ENCODE assay signal across 1 cellular context in the genomic region with DNA sequence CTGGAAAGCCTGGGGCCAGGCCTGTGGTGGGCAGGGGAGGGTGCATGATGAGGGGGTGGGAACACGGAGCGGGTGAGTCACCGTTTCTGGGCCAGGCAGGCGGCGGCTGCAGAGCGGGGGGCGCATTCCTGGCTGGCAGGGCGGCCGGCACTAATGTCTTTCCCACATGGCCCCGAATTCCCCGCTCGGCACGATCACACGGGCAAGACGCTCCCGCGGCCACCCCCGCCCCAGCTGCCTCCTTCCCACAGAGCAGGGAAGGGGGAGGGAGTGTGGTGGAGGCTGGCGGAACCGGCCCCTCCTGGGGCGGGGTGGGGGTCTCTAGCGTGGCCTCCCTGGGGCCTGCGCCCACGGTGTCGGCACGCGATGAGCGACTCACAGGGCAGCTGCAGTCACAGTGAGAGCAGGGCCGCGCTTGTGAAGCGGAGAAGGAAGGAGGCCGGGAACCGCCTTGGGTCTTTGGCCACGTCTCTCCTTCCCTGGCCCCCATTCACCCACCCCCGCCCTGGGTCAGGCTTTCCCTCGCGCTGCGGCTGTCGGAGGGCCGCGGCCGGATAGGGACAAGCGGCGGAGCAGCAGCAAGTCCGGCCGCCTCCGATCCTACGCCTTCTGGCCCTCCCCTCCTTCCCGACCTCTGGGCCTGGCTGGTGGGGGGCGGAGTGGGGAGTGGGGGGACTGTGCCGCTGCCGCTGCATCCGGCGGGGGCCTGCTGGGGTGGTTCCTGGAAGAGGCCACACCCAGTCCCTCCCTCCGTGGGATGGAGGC.
A peak's percentile ranks its signal among the peaks of the same experiment; 100 is the strongest.
TF ChIP-seq lines count a peak whose summit lies in the region.

No MANE protein-coding gene starts in this region.

TF ChIP-seq in HepG2, 621 proteins besides CTCF, POLR2A, EP300 and RAD21 (continued from another document and continues in another):
- TF ChIP-seq, protein P1, sequence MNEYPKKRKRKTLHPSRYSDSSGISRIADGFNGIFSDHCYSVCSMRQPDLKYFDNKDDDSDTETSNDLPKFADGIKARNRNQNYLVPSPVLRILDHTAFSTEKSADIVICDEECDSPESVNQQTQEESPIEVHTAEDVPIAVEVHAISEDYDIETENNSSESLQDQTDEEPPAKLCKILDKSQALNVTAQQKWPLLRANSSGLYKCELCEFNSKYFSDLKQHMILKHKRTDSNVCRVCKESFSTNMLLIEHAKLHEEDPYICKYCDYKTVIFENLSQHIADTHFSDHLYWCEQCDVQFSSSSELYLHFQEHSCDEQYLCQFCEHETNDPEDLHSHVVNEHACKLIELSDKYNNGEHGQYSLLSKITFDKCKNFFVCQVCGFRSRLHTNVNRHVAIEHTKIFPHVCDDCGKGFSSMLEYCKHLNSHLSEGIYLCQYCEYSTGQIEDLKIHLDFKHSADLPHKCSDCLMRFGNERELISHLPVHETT (CRISPR knock-in tag; conservative IDR thresholded peaks at IDR 0.05): 0 out of 2 replicates have a peak, but pooled peaks have one; percentile 26
- TF ChIP-seq, protein P2, sequence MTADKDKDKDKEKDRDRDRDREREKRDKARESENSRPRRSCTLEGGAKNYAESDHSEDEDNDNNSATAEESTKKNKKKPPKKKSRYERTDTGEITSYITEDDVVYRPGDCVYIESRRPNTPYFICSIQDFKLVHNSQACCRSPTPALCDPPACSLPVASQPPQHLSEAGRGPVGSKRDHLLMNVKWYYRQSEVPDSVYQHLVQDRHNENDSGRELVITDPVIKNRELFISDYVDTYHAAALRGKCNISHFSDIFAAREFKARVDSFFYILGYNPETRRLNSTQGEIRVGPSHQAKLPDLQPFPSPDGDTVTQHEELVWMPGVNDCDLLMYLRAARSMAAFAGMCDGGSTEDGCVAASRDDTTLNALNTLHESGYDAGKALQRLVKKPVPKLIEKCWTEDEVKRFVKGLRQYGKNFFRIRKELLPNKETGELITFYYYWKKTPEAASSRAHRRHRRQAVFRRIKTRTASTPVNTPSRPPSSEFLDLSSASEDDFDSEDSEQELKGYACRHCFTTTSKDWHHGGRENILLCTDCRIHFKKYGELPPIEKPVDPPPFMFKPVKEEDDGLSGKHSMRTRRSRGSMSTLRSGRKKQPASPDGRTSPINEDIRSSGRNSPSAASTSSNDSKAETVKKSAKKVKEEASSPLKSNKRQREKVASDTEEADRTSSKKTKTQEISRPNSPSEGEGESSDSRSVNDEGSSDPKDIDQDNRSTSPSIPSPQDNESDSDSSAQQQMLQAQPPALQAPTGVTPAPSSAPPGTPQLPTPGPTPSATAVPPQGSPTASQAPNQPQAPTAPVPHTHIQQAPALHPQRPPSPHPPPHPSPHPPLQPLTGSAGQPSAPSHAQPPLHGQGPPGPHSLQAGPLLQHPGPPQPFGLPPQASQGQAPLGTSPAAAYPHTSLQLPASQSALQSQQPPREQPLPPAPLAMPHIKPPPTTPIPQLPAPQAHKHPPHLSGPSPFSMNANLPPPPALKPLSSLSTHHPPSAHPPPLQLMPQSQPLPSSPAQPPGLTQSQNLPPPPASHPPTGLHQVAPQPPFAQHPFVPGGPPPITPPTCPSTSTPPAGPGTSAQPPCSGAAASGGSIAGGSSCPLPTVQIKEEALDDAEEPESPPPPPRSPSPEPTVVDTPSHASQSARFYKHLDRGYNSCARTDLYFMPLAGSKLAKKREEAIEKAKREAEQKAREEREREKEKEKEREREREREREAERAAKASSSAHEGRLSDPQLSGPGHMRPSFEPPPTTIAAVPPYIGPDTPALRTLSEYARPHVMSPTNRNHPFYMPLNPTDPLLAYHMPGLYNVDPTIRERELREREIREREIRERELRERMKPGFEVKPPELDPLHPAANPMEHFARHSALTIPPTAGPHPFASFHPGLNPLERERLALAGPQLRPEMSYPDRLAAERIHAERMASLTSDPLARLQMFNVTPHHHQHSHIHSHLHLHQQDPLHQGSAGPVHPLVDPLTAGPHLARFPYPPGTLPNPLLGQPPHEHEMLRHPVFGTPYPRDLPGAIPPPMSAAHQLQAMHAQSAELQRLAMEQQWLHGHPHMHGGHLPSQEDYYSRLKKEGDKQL (CRISPR knock-in tag; IDR thresholded peaks at IDR 0.05; ENCODE audit: low read depth): no peak; the same call in 1 of the 2 replicates
- TF ChIP-seq SP4 (CRISPR knock-in tag; IDR thresholded peaks at IDR 0.05) (no peak), ZNF138 (CRISPR knock-in tag; IDR thresholded peaks at IDR 0.05; ENCODE audit: low read depth) (no peak), RBM39 (IDR thresholded peaks at IDR 0.05; ENCODE audit: low read depth, low read length, poor library complexity, severe bottlenecking) (no peak), NKX3-1 (CRISPR knock-in tag; IDR thresholded peaks at IDR 0.05) (no peak), CHCHD3 (CRISPR knock-in tag; IDR thresholded peaks at IDR 0.05) (0 out of 2 replicates have a peak, but pooled peaks have one; percentile 18), SMAD9 (CRISPR knock-in tag; IDR thresholded peaks at IDR 0.05) (no peak), ZNF282 (IDR thresholded peaks at IDR 0.05; ENCODE audit: partially characterized antibody) (no peak), HNF4G (IDR thresholded peaks at IDR 0.05; ENCODE audit: borderline replicate concordance, low read depth, low read length) (no peak), HNF4G (CRISPR knock-in tag; IDR thresholded peaks at IDR 0.05; ENCODE audit: borderline replicate concordance, low read depth) (0 out of 2 replicates have a peak, but pooled peaks have one; percentile 48), MEIS2 (CRISPR knock-in tag; IDR thresholded peaks at IDR 0.05) (0 out of 2 replicates have a peak, but pooled peaks have one; percentile 10), ZNF768 (CRISPR knock-in tag; IDR thresholded peaks at IDR 0.05) (peak; percentile 58; the same call in 1 of the 2 replicates), KDM3A (CRISPR knock-in tag; IDR thresholded peaks at IDR 0.05; ENCODE audit: low read depth) (no peak), HHEX (CRISPR knock-in tag; IDR thresholded peaks at IDR 0.05) (no peak), NFE2 (CRISPR knock-in tag; IDR thresholded peaks at IDR 0.05) (no peak), SP2 (CRISPR knock-in tag; IDR thresholded peaks at IDR 0.05) (no peak), ZNF772 (CRISPR knock-in tag; IDR thresholded peaks at IDR 0.05) (peak; percentile 42), RBM22 (optimal IDR thresholded peaks at IDR 0.05; ENCODE audit: low read length) (no peak), TMF1 (CRISPR knock-in tag; IDR thresholded peaks at IDR 0.05; ENCODE audit: low read depth) (no peak), SRSF1 (optimal IDR thresholded peaks at IDR 0.05; ENCODE audit: low read depth, low read length) (no peak), RARG (CRISPR knock-in tag; IDR thresholded peaks at IDR 0.05; ENCODE audit: low read depth) (no peak), HNRNPH1 (optimal IDR thresholded peaks at IDR 0.05; ENCODE audit: low read depth, low read length) (no peak)
- TF ChIP-seq, protein P3, sequence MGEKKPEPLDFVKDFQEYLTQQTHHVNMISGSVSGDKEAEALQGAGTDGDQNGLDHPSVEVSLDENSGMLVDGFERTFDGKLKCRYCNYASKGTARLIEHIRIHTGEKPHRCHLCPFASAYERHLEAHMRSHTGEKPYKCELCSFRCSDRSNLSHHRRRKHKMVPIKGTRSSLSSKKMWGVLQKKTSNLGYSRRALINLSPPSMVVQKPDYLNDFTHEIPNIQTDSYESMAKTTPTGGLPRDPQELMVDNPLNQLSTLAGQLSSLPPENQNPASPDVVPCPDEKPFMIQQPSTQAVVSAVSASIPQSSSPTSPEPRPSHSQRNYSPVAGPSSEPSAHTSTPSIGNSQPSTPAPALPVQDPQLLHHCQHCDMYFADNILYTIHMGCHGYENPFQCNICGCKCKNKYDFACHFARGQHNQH (CRISPR knock-in tag; IDR thresholded peaks at IDR 0.05): 0 out of 2 replicates have a peak, but pooled peaks have one; percentile 35
- TF ChIP-seq, protein P4, sequence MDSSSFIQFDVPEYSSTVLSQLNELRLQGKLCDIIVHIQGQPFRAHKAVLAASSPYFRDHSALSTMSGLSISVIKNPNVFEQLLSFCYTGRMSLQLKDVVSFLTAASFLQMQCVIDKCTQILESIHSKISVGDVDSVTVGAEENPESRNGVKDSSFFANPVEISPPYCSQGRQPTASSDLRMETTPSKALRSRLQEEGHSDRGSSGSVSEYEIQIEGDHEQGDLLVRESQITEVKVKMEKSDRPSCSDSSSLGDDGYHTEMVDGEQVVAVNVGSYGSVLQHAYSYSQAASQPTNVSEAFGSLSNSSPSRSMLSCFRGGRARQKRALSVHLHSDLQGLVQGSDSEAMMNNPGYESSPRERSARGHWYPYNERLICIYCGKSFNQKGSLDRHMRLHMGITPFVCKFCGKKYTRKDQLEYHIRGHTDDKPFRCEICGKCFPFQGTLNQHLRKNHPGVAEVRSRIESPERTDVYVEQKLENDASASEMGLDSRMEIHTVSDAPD (CRISPR knock-in tag; IDR thresholded peaks at IDR 0.05): no peak
- TF ChIP-seq, protein P5, sequence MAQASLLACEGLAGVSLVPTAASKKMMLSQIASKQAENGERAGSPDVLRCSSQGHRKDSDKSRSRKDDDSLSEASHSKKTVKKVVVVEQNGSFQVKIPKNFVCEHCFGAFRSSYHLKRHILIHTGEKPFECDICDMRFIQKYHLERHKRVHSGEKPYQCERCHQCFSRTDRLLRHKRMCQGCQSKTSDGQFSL (CRISPR knock-in tag; IDR thresholded peaks at IDR 0.05): 0 out of 2 replicates have a peak, but pooled peaks have one; percentile 42
- TF ChIP-seq, protein P6, sequence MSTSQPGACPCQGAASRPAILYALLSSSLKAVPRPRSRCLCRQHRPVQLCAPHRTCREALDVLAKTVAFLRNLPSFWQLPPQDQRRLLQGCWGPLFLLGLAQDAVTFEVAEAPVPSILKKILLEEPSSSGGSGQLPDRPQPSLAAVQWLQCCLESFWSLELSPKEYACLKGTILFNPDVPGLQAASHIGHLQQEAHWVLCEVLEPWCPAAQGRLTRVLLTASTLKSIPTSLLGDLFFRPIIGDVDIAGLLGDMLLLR (CRISPR knock-in tag; IDR thresholded peaks at IDR 0.05): 0 out of 2 replicates have a peak, but pooled peaks have one; percentile 32
- TF ChIP-seq, protein P7, sequence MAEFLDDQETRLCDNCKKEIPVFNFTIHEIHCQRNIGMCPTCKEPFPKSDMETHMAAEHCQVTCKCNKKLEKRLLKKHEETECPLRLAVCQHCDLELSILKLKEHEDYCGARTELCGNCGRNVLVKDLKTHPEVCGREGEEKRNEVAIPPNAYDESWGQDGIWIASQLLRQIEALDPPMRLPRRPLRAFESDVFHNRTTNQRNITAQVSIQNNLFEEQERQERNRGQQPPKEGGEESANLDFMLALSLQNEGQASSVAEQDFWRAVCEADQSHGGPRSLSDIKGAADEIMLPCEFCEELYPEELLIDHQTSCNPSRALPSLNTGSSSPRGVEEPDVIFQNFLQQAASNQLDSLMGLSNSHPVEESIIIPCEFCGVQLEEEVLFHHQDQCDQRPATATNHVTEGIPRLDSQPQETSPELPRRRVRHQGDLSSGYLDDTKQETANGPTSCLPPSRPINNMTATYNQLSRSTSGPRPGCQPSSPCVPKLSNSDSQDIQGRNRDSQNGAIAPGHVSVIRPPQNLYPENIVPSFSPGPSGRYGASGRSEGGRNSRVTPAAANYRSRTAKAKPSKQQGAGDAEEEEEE (CRISPR knock-in tag; IDR thresholded peaks at IDR 0.05; ENCODE audit: borderline replicate concordance): 0 out of 2 replicates have a peak, but pooled peaks have one; percentile 50
- TF ChIP-seq, protein P8, sequence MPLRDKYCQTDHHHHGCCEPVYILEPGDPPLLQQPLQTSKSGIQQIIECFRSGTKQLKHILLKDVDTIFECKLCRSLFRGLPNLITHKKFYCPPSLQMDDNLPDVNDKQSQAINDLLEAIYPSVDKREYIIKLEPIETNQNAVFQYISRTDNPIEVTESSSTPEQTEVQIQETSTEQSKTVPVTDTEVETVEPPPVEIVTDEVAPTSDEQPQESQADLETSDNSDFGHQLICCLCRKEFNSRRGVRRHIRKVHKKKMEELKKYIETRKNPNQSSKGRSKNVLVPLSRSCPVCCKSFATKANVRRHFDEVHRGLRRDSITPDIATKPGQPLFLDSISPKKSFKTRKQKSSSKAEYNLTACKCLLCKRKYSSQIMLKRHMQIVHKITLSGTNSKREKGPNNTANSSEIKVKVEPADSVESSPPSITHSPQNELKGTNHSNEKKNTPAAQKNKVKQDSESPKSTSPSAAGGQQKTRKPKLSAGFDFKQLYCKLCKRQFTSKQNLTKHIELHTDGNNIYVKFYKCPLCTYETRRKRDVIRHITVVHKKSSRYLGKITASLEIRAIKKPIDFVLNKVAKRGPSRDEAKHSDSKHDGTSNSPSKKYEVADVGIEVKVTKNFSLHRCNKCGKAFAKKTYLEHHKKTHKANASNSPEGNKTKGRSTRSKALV (CRISPR knock-in tag; IDR thresholded peaks at IDR 0.05): 0 out of 2 replicates have a peak, but pooled peaks have one; percentile 29
- TF ChIP-seq, protein P9, sequence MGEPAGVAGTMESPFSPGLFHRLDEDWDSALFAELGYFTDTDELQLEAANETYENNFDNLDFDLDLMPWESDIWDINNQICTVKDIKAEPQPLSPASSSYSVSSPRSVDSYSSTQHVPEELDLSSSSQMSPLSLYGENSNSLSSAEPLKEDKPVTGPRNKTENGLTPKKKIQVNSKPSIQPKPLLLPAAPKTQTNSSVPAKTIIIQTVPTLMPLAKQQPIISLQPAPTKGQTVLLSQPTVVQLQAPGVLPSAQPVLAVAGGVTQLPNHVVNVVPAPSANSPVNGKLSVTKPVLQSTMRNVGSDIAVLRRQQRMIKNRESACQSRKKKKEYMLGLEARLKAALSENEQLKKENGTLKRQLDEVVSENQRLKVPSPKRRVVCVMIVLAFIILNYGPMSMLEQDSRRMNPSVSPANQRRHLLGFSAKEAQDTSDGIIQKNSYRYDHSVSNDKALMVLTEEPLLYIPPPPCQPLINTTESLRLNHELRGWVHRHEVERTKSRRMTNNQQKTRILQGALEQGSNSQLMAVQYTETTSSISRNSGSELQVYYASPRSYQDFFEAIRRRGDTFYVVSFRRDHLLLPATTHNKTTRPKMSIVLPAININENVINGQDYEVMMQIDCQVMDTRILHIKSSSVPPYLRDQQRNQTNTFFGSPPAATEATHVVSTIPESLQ (CRISPR knock-in tag; conservative IDR thresholded peaks at IDR 0.05): 0 out of 2 replicates have a peak, but pooled peaks have one; percentile 40
- TF ChIP-seq, protein P10, sequence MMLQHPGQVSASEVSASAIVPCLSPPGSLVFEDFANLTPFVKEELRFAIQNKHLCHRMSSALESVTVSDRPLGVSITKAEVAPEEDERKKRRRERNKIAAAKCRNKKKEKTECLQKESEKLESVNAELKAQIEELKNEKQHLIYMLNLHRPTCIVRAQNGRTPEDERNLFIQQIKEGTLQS (CRISPR knock-in tag; IDR thresholded peaks at IDR 0.05): peak; percentile 85
- TF ChIP-seq, protein P11, sequence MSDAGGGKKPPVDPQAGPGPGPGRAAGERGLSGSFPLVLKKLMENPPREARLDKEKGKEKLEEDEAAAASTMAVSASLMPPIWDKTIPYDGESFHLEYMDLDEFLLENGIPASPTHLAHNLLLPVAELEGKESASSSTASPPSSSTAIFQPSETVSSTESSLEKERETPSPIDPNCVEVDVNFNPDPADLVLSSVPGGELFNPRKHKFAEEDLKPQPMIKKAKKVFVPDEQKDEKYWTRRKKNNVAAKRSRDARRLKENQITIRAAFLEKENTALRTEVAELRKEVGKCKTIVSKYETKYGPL (CRISPR knock-in tag; IDR thresholded peaks at IDR 0.05): no peak
- TF ChIP-seq, protein P12, sequence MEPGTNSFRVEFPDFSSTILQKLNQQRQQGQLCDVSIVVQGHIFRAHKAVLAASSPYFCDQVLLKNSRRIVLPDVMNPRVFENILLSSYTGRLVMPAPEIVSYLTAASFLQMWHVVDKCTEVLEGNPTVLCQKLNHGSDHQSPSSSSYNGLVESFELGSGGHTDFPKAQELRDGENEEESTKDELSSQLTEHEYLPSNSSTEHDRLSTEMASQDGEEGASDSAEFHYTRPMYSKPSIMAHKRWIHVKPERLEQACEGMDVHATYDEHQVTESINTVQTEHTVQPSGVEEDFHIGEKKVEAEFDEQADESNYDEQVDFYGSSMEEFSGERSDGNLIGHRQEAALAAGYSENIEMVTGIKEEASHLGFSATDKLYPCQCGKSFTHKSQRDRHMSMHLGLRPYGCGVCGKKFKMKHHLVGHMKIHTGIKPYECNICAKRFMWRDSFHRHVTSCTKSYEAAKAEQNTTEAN (CRISPR knock-in tag; conservative IDR thresholded peaks at IDR 0.05): no peak
